Comparison of ENCODE assay signal across 21 cellular contexts in genomic region chr14:91281346-91281745, GRCh38. TPM values are rescaled to one million over a fixed set of nuclear protein-coding genes. Genes with fewer than 3 reads are reported as not detected.
DNase-seq lines count a peak whose midpoint lies in the region; ATAC-seq, FAIRE-seq and TF ChIP-seq lines count a peak whose summit lies in the region.
"Had no signal": no experiment of that assay in that cellular context is flagged by ENCODE, and none has a peak within 500 bp of the region (broad histone marks: within the 10 kb centered on the region; RNA-seq: fewer than 3 reads in every experiment).

No MANE protein-coding gene starts in this region.

- H3K27ac Mint-ChIP-seq in CD8-positive, alpha-beta T cell, result peak overlapping the region; percentile 64
- peak overlapping the region; percentile 43 for H3K27ac Mint-ChIP-seq in activated CD8-positive, alpha-beta T cell treated with anti-CD3 and anti-CD28 coated beads for 36 hours

- no peak for ATAC-seq in CD8-positive, alpha-beta T cell
- no peak for ATAC-seq in activated CD8-positive, alpha-beta T cell treated with anti-CD3 and anti-CD28 coated beads for 36 hours
- ATAC-seq in HG02678 (IDR thresholded peaks at IDR 0.05; ENCODE audit: unreplicated experiment), result no peak
- ATAC-seq: activated T-cell treated with anti-CD3 and anti-CD28 coated beads, Interleukin-2, amount 50 U/mL, for 4 hours; K562; left lung; psoas muscle had no signal

- no peak overlapping the region for H3K27ac ChIP-seq in CD8-positive, alpha-beta T cell (ENCODE audit: low read depth, low read length)
- H3K27ac ChIP-seq: ascending aorta, C4-2B, esophagus squamous epithelium, left lung, PC-9, psoas muscle had no signal

- TF ChIP-seq POLR2A in H54 (IDR thresholded peaks at IDR 0.05; ENCODE audit: low read depth, low read length), result no peak

- H3K9me3 ChIP-seq in CD8-positive, alpha-beta T cell (ENCODE audit: low read length), result no peaks in the 10 kb centered on the region
- H3K9me3 ChIP-seq: ascending aorta, esophagus squamous epithelium, left lung, psoas muscle had no signal

- TF ChIP-seq CTCF in CD8-positive, alpha-beta T cell (IDR thresholded peaks at IDR 0.05), result no peak
- no peak for TF ChIP-seq CTCF in activated CD8-positive, alpha-beta T cell treated with anti-CD3 and anti-CD28 coated beads for 36 hours (IDR thresholded peaks at IDR 0.05)
- no peak for TF ChIP-seq CTCF in GM13976 (IDR thresholded peaks at IDR 0.05; ENCODE audit: borderline replicate concordance, control extremely low read depth, extremely low read depth, insufficient read depth, missing control alignments)

- in situ Hi-C loops in GM13976 (cut with MboI; ENCODE audit: low sequenced_read_pairs, unreplicated experiment), result loop anchor here (10.0 kb wide), 1 partner anchor 377 kb away; no protein-coding TSS in a partner anchor

- no peak overlapping the region for H3K4me3 ChIP-seq in CD8-positive, alpha-beta T cell (ENCODE audit: low read depth, low read length)
- H3K4me3 ChIP-seq: ascending aorta, esophagus squamous epithelium, K562, left lung, PC-9, psoas muscle had no signal

- H3K36me3 ChIP-seq in CD8-positive, alpha-beta T cell (ENCODE audit: insufficient read depth, low read length), result peaks cover 94% of the 10 kb centered on the region
- H3K36me3 ChIP-seq: ascending aorta had no signal

- no peak overlapping the region for H3K4me3 Mint-ChIP-seq in CD8-positive, alpha-beta T cell
- H3K4me3 Mint-ChIP-seq in activated CD8-positive, alpha-beta T cell treated with anti-CD3 and anti-CD28 coated beads for 36 hours, result no peak overlapping the region
- H3K4me3 Mint-ChIP-seq: activated T-cell treated with anti-CD3 and anti-CD28 coated beads, Interleukin-2, amount 50 U/mL, for 4 hours had no signal

- peaks cover 93% of the 10 kb centered on the region for H3K36me3 Mint-ChIP-seq in CD8-positive, alpha-beta T cell
- H3K36me3 Mint-ChIP-seq in activated CD8-positive, alpha-beta T cell treated with anti-CD3 and anti-CD28 coated beads for 36 hours (ENCODE audit: low read depth), result peaks cover 61% of the 10 kb centered on the region

- H3K27me3 ChIP-seq in CD8-positive, alpha-beta T cell (ENCODE audit: insufficient read depth, low read length), result no peaks in the 10 kb centered on the region
- H3K27me3 ChIP-seq: ascending aorta, esophagus squamous epithelium, left lung had no signal

- peak; percentile 99 for FAIRE-seq in H54 (lab: Jason Lieb, UNC)
- FAIRE-seq: K562 had no signal

- H3K27me3 Mint-ChIP-seq in CD8-positive, alpha-beta T cell (ENCODE audit: low read depth), result no peaks in the 10 kb centered on the region
- no peaks in the 10 kb centered on the region for H3K27me3 Mint-ChIP-seq in activated CD8-positive, alpha-beta T cell treated with anti-CD3 and anti-CD28 coated beads for 36 hours

- H3K4me1 Mint-ChIP-seq in CD8-positive, alpha-beta T cell (ENCODE audit: low read depth), result peaks cover 2% of the 10 kb centered on the region
- H3K4me1 Mint-ChIP-seq in activated CD8-positive, alpha-beta T cell treated with anti-CD3 and anti-CD28 coated beads for 36 hours (ENCODE audit: low read depth), result peaks cover 13% of the 10 kb centered on the region

- intact Hi-C loops in CD8-positive, alpha-beta T cell (cut with DNase I, micrococcal nuclease), result no loop called here
- intact Hi-C loops in activated CD8-positive, alpha-beta T cell treated with anti-CD3 and anti-CD28 coated beads for 36 hours (cut with micrococcal nuclease), result loop anchor here (10.0 kb wide), 1 partner anchor 377 kb away; no protein-coding TSS in a partner anchor
- intact Hi-C loops in head of caudate nucleus (cut with DNase I), result no loop called here

- POLR2A ChIA-PET in CD8-positive, alpha-beta T cell (lab: Charles Lee), result interaction anchor here (1.0 to 1.4 kb wide), 2 partner anchors 9 to 104 kb away, joined by 4 to 5 read pairs; no protein-coding TSS in a partner anchor
- POLR2A ChIA-PET in activated CD8-positive, alpha-beta T cell treated with anti-CD3 and anti-CD28 coated beads for 36 hours (lab: Charles Lee), result interaction anchor here (0.7 to 1.7 kb wide), 6 partner anchors 9 to 42 kb away, joined by 3 to 5 read pairs (median 4); no protein-coding TSS in a partner anchor

- CTCF ChIA-PET in CD8-positive, alpha-beta T cell (lab: Charles Lee), result interaction anchor here (0.8 to 16.1 kb wide), 2 partner anchors 107 to 379 kb away, joined by 3 to 400 read pairs; no protein-coding TSS in a partner anchor
- CTCF ChIA-PET in activated CD8-positive, alpha-beta T cell treated with anti-CD3 and anti-CD28 coated beads for 36 hours (lab: Charles Lee), result interaction anchor here (0.8 to 4.1 kb wide), 5 partner anchors 9 to 378 kb away, joined by 3 to 32 read pairs (median 4); no protein-coding TSS in a partner anchor

- H3K4me1 ChIP-seq in CD8-positive, alpha-beta T cell (ENCODE audit: insufficient read depth, low read length), result no peaks in the 10 kb centered on the region
- H3K4me1 ChIP-seq: ascending aorta, psoas muscle had no signal

- no peak for DNase-seq in CD8-positive, alpha-beta T cell
- DNase-seq in H54 (ENCODE audit: insufficient read length, low spot score), result peak; percentile 97
- DNase-seq in activated CD8-positive, alpha-beta T cell treated with anti-CD3 and anti-CD28 coated beads for 36 hours, result no peak
- peak in 29 of 42 donors; percentile 28 to 79 (median 57) for DNase-seq in head of caudate nucleus
- no peak for DNase-seq in COR-L47 (lab: John Stamatoyannopoulos, UW)
- DNase-seq in GM13976 (ENCODE audit: low spot score), result no peak
- no peak for DNase-seq in medulla oblongata (ENCODE audit: extremely low spot score)
- DNase-seq: activated CD4-positive, CD25-positive, alpha-beta regulatory T cell treated with anti-CD3 and anti-CD28 coated beads, Interleukin-2, amount 50 U/mL, for 72 hours; activated T-cell treated with anti-CD3 and anti-CD28 coated beads, Interleukin-2, amount 50 U/mL, for 4 hours; dermis blood vessel endothelial cell; esophagus squamous epithelium; left lung; NCI-H1105 treated with DMSO at 0.1 percent for 48 hours; NCI-H510A treated with DMSO at 0.1 percent for 48 hours; psoas muscle; stimulated activated CD4-positive, alpha-beta T cell treated with anti-CD3 and anti-CD28 coated beads, Interleukin-12 subunit alpha, Interleukin-12 subunit beta, amount 100 ng/mL, for 4 hours had no signal

- H3K9me3 Mint-ChIP-seq in CD8-positive, alpha-beta T cell, result no peaks in the 10 kb centered on the region
- H3K9me3 Mint-ChIP-seq in activated CD8-positive, alpha-beta T cell treated with anti-CD3 and anti-CD28 coated beads for 36 hours, result no peaks in the 10 kb centered on the region
- H3K9me3 Mint-ChIP-seq: activated T-cell treated with anti-CD3 and anti-CD28 coated beads, Interleukin-2, amount 50 U/mL, for 4 hours had no signal

RNA-seq across cellular contexts. Expression of gene GPR68, which starts 36.8 kb away (rescaled TPM):
- 1 to 10 TPM; 3.6 to 5.1 TPM for total RNA-seq in CD8-positive, alpha-beta T cell
- total RNA-seq in activated CD8-positive, alpha-beta T cell treated with anti-CD3 and anti-CD28 coated beads for 36 hours, result 10 to 100 TPM; 11.9 to 14.0 TPM
- total RNA-seq: ascending aorta, PC-9 had no signal

Comparison
In these comparisons a context has a peak if more than half of its experiments do, and no peak if none do; other contexts are left out.
1. DNase-seq: peak in H54 (single experiment) and head of caudate nucleus (29 of 42); none in CD8-positive, alpha-beta T cell (0 of 7), activated CD8-positive, alpha-beta T cell treated with anti-CD3 and anti-CD28 coated beads for 36 hours (single experiment), COR-L47 (single experiment), GM13976 (single experiment) and medulla oblongata (single experiment).